Comparison of ENCODE assay signal across 15 cellular contexts in genomic region chr4:5524451-5524850, GRCh38.
DNase-seq lines count a peak whose midpoint lies in the region; ATAC-seq and TF ChIP-seq lines count a peak whose summit lies in the region.
"Had no signal": no experiment of that assay in that cellular context is flagged by ENCODE, and none has a peak within 500 bp of the region (broad histone marks: within the 10 kb centered on the region; RNA-seq: fewer than 3 reads in every experiment).

No MANE protein-coding gene starts in this region.

- intact Hi-C loops in mammary epithelial cell (cut with micrococcal nuclease): no loop called here
- intact Hi-C loops in testis (cut with DNase I; ENCODE audit: low total_unique reads): no loop called here

- peak; percentile 23 for DNase-seq in NCI-H1092 treated with DMSO at 0.1 percent for 48 hours (lab: John Stamatoyannopoulos, UW)
- DNase-seq in NCI-H1092 (lab: John Stamatoyannopoulos, UW): no peak
- DNase-seq in mammary epithelial cell: peak; percentile 11
- DNase-seq in left lobe of liver (ENCODE audit: low spot score): no peak
- DNase-seq in testis: peak; percentile 68
- DNase-seq in hepatocyte (ENCODE audit: low spot score): no peak
- DNase-seq: 8988T, GDM1, NCI-H1417 treated with DMSO at 0.1 percent for 48 hours, NCI-H510A, Peyer's patch, SHP77 treated with DMSO at 0.1 percent for 48 hours had no signal

- H3K9me3 ChIP-seq in mammary epithelial cell (replicated peaks; ENCODE audit: insufficient read depth, low read length): no peaks in the 10 kb centered on the region
- H3K9me3 ChIP-seq in testis: no peaks in the 10 kb centered on the region
- H3K9me3 ChIP-seq in hepatocyte (ENCODE audit: low read depth): no peaks in the 10 kb centered on the region
- H3K9me3 ChIP-seq: Peyer's patch had no signal

- no peak overlapping the region for H3K27ac Mint-ChIP-seq in activated T-helper 17 cell treated with anti-CD3 and anti-CD28 coated beads, Interleukin-2, amount 50 U/mL, for 72 hours

- H3K4me1 ChIP-seq in mammary epithelial cell (ENCODE audit: insufficient read depth, low read length): peaks cover 5% of the 10 kb centered on the region
- H3K4me1 ChIP-seq in testis: no peaks in the 10 kb centered on the region
- H3K4me1 ChIP-seq in hepatocyte (ENCODE audit: insufficient read depth): no peaks in the 10 kb centered on the region
- H3K4me1 ChIP-seq: BLaER1 treated with 17β-estradiol and CSF1 and Interleukin-3, amounts not matched to agents 10 nM and 100 nM; Peyer's patch had no signal

- H3K27me3 ChIP-seq in mammary epithelial cell (ENCODE audit: insufficient read depth, low read length): no peaks in the 10 kb centered on the region
- H3K27me3 ChIP-seq in testis: no peaks in the 10 kb centered on the region
- H3K27me3 ChIP-seq in hepatocyte: no peaks in the 10 kb centered on the region
- H3K27me3 ChIP-seq: BLaER1 treated with 17β-estradiol and CSF1 and Interleukin-3, amounts not matched to agents 10 nM and 100 nM; Peyer's patch had no signal

- in situ Hi-C loops in mammary epithelial cell (cut with MboI; ENCODE audit: low sequenced_read_pairs in 2 of 2): no loop called here

- ATAC-seq in left lobe of liver: peak; percentile 50
- ATAC-seq in GM21526 (IDR thresholded peaks at IDR 0.05; ENCODE audit: low FRiP score, unreplicated experiment): no peak
- no peak for ATAC-seq in activated T-helper 17 cell treated with anti-CD3 and anti-CD28 coated beads, Interleukin-2, amount 50 U/mL, for 72 hours (replicated peaks)

- no peak overlapping the region for H3K4me3 Mint-ChIP-seq in activated T-helper 17 cell treated with anti-CD3 and anti-CD28 coated beads, Interleukin-2, amount 50 U/mL, for 72 hours

- H3K36me3 ChIP-seq in mammary epithelial cell (ENCODE audit: insufficient read depth, low read length) (no peaks in the 10 kb centered on the region), testis (ENCODE audit: low read depth, missing control alignments) (no peaks in the 10 kb centered on the region), hepatocyte (replicated peaks; ENCODE audit: insufficient read depth, low read depth) (no peaks in the 10 kb centered on the region)
- H3K36me3 ChIP-seq: BLaER1 treated with 17β-estradiol and CSF1 and Interleukin-3, amounts not matched to agents 10 nM and 100 nM; Peyer's patch had no signal

- H2AFZ ChIP-seq in mammary epithelial cell (ENCODE audit: low read depth, low read length) (no peak overlapping the region), hepatocyte (no peak overlapping the region)

- no TSS peak for BruUV-seq in mammary epithelial cell (replicated peaks; lab: Mats Ljungman, UMichigan)

- H3K9ac ChIP-seq in mammary epithelial cell (ENCODE audit: insufficient read depth, low read length): no peak overlapping the region
- H3K9ac ChIP-seq: BLaER1 treated with 17β-estradiol and CSF1 and Interleukin-3, amounts not matched to agents 10 nM and 100 nM had no signal

- peaks cover 6% of the 10 kb centered on the region for H3K9me3 Mint-ChIP-seq in activated T-helper 17 cell treated with anti-CD3 and anti-CD28 coated beads, Interleukin-2, amount 50 U/mL, for 72 hours

- WGBS in mammary epithelial cell (ENCODE audit: low coverage, missing lambda C conversion rate): 42% methylated on average over 2 of the region's 2 CpGs
- WGBS in testis, 2 donors: 68 to 71% methylated on average over 2 of the region's 2 CpGs
- WGBS in hepatocyte (ENCODE audit: low lambda C conversion rate, missing lambda C conversion rate): 90% methylated on average over 2 of the region's 2 CpGs

- dilution Hi-C loops in mammary epithelial cell (cut with HindIII; ENCODE audit: low sequenced_read_pairs): no loop called here

- CTCF ChIA-PET in mammary epithelial cell (lab: Charles Lee; ENCODE audit: low non-redundant PET): no interaction called here

- H3K4me2 ChIP-seq in mammary epithelial cell (ENCODE audit: insufficient read depth, low read depth, low read length) (no peak overlapping the region), hepatocyte (no peak overlapping the region)
- H3K4me2 ChIP-seq: BLaER1 treated with 17β-estradiol and CSF1 and Interleukin-3, amounts not matched to agents 10 nM and 100 nM had no signal

- H3K79me2 ChIP-seq in mammary epithelial cell (ENCODE audit: insufficient read depth, low read length) (no peaks in the 10 kb centered on the region), hepatocyte (no peaks in the 10 kb centered on the region)

- H3K27ac ChIP-seq in mammary epithelial cell (ENCODE audit: insufficient read depth, low read depth, low read length): no peak overlapping the region
- H3K27ac ChIP-seq in testis: peak overlapping the region; percentile 23
- no peak overlapping the region for H3K27ac ChIP-seq in hepatocyte
- H3K27ac ChIP-seq: BLaER1 treated with 17β-estradiol and CSF1 and Interleukin-3, amounts not matched to agents 10 nM and 100 nM; Peyer's patch had no signal

- H4K20me1 ChIP-seq in mammary epithelial cell (ENCODE audit: insufficient read depth, low read length): no peaks in the 10 kb centered on the region
- no peaks in the 10 kb centered on the region for H4K20me1 ChIP-seq in hepatocyte (ENCODE audit: insufficient read depth, poor library complexity, severe bottlenecking)
- H4K20me1 ChIP-seq: BLaER1 treated with 17β-estradiol and CSF1 and Interleukin-3, amounts not matched to agents 10 nM and 100 nM had no signal

- no peak for TF ChIP-seq POLR2A in testis (IDR thresholded peaks at IDR 0.05)

- H3K4me3 ChIP-seq in mammary epithelial cell (replicated peaks in 1 of 3; ENCODE audit: insufficient read depth in 1 of 3, low read depth in 2 of 3, low read length in 3 of 3) (no peak overlapping the region), testis (no peak overlapping the region), hepatocyte (no peak overlapping the region)
- H3K4me3 ChIP-seq: BLaER1 treated with 17β-estradiol and CSF1 and Interleukin-3, amounts not matched to agents 10 nM and 100 nM; Peyer's patch had no signal

- no peaks in the 10 kb centered on the region for H3K9me2 ChIP-seq in hepatocyte (replicated peaks; ENCODE audit: insufficient read depth)

- TF ChIP-seq CTCF in mammary epithelial cell (conservative IDR thresholded peaks at IDR 0.05 in 1 of 2, IDR thresholded peaks at IDR 0.05 in 1 of 2; ENCODE audit: extremely low read depth in 1 of 2, insufficient read depth in 1 of 2, low read depth in 1 of 2, low read length in 2 of 2): no peak
- no peak for TF ChIP-seq CTCF in testis (IDR thresholded peaks at IDR 0.05)
- no peak for TF ChIP-seq CTCF in hepatocyte (IDR thresholded peaks at IDR 0.05; ENCODE audit: poor library complexity)

- no peaks in the 10 kb centered on the region for H3K27me3 Mint-ChIP-seq in activated T-helper 17 cell treated with anti-CD3 and anti-CD28 coated beads, Interleukin-2, amount 50 U/mL, for 72 hours

- no peaks in the 10 kb centered on the region for H3K4me1 Mint-ChIP-seq in activated T-helper 17 cell treated with anti-CD3 and anti-CD28 coated beads, Interleukin-2, amount 50 U/mL, for 72 hours

- no peaks in the 10 kb centered on the region for H3K36me3 Mint-ChIP-seq in activated T-helper 17 cell treated with anti-CD3 and anti-CD28 coated beads, Interleukin-2, amount 50 U/mL, for 72 hours (ENCODE audit: low read depth)

Comparison
In these comparisons a context has a peak if more than half of its experiments do, and no peak if none do; other contexts are left out.
1. DNase-seq: peak in NCI-H1092 treated with DMSO at 0.1 percent for 48 hours (single experiment), mammary epithelial cell (single experiment) and testis (single experiment); none in NCI-H1092 (single experiment), left lobe of liver (single experiment) and hepatocyte (single experiment).
2. H3K27ac ChIP-seq: peak in testis (2 of 2); none in mammary epithelial cell (single experiment) and hepatocyte (single experiment).